8 cellular contexts compared by ENCODE assay signal in genomic region chr21:33761104-33762036, GRCh38.
DNase-seq lines count a peak whose midpoint lies in the region; ATAC-seq and TF ChIP-seq lines count a peak whose summit lies in the region.

No MANE protein-coding gene starts in this region.

- H3K9me2 ChIP-seq in PC-3 (replicated peaks; ENCODE audit: low read length) = no peaks in the 10 kb centered on the region

- intact Hi-C loops in PC-3 (cut with micrococcal nuclease) = loop anchor here (1.0 to 2.0 kb wide), 3 partner anchors 40 to 133 kb away; partner anchors contain the start of gene ITSN1

- no peaks in the 10 kb centered on the region for H3K9me3 ChIP-seq in PC-3 (ENCODE audit: low read length)
- H3K9me3 ChIP-seq in muscle layer of duodenum (ENCODE audit: control insufficient read depth in 1 of 2, low read length in 2 of 2) = no peaks in the 10 kb centered on the region

- peak; percentile 33; the same call in 1 of the 2 replicates for TF ChIP-seq CTCF in PC-3 (conservative IDR thresholded peaks at IDR 0.05; ENCODE audit: low read depth, low read length)
- TF ChIP-seq CTCF in epithelial cell of esophagus (IDR thresholded peaks at IDR 0.05; ENCODE audit: insufficient read depth, low read depth, low read length, missing control alignments) = no peak

- H3K36me3 ChIP-seq in PC-3 (ENCODE audit: low read depth, low read length) (peaks cover 4% of the 10 kb centered on the region; the same call in 1 of the 2 replicates), muscle layer of duodenum (ENCODE audit: control insufficient read depth in 1 of 2, insufficient read depth in 2 of 2, low read length in 2 of 2) (peaks cover 3 to 12% of the 10 kb centered on the region in 2 donors)

- peak overlapping the region; percentile 77 for H3K4me2 ChIP-seq in PC-3 (ENCODE audit: low read length)

- peak overlapping the region; percentile 33; the same call in 1 of the 2 replicates for H2AFZ ChIP-seq in PC-3 (ENCODE audit: low read length)

- BruUV-seq in PC-3 (replicated peaks; lab: Mats Ljungman, UMichigan) = no TSS peak

- peak overlapping the region; percentile 57 for H3K27ac ChIP-seq in PC-3 (ENCODE audit: low read length)
- H3K27ac ChIP-seq in muscle layer of duodenum (ENCODE audit: low read length) = peak overlapping the region; percentile 77

- CTCF ChIA-PET in PC-3 (lab: Charles Lee) = interaction anchor here (0.6 kb wide), 1 partner anchor 134 kb away, joined by 5 read pairs; no protein-coding TSS in a partner anchor

- POLR2A ChIA-PET in PC-3 (lab: Charles Lee; ENCODE audit: unreplicated experiment) = interaction anchor here (0.6 kb wide), 1 partner anchor 128 kb away, joined by 5 read pairs; no protein-coding TSS in a partner anchor

- peaks cover 4% of the 10 kb centered on the region for H3F3A ChIP-seq in PC-3 (ENCODE audit: low read length, unreplicated experiment)

- peak; percentile 39 for DNase-seq in ELF-1 (ENCODE audit: low read depth, low spot score)
- DNase-seq in PC-3 = peak; percentile 93
- DNase-seq in epithelial cell of esophagus (ENCODE audit: low read depth) = peak; percentile 92
- DNase-seq in T-helper 9 cell = no peak

- H3K27me3 ChIP-seq in PC-3 (ENCODE audit: low read length) (no peaks in the 10 kb centered on the region), muscle layer of duodenum (ENCODE audit: low read depth, low read length) (no peaks in the 10 kb centered on the region)

- peak; percentile 99 for ATAC-seq in PC-3
- no peak for ATAC-seq in GM18907 (IDR thresholded peaks at IDR 0.05; ENCODE audit: unreplicated experiment)
- ATAC-seq in HG02798 (IDR thresholded peaks at IDR 0.05; ENCODE audit: poor library complexity, unreplicated experiment) = no peak
- ATAC-seq in GM19397 (IDR thresholded peaks at IDR 0.05; ENCODE audit: unreplicated experiment) = no peak

- H3K4me1 ChIP-seq in PC-3 (ENCODE audit: insufficient read depth, low read length) (peaks cover 27% of the 10 kb centered on the region), muscle layer of duodenum (ENCODE audit: control insufficient read depth in 1 of 2, insufficient read depth in 2 of 2, low read length in 2 of 2) (peaks cover 7 to 9% of the 10 kb centered on the region in 2 donors)

- H3K9ac ChIP-seq in PC-3 (ENCODE audit: low read length) = peak overlapping the region; percentile 6; the same call in 1 of the 2 replicates

- peak overlapping the region; percentile 28; the same call in 1 of the 2 replicates for H3K4me3 ChIP-seq in PC-3 (ENCODE audit: low read length)
- no peak overlapping the region for H3K4me3 ChIP-seq in epithelial cell of esophagus (ENCODE audit: low read length)
- no peak overlapping the region for H3K4me3 ChIP-seq in muscle layer of duodenum (ENCODE audit: low read depth in 1 of 2, low read length in 2 of 2)

- no peaks in the 10 kb centered on the region for H4K20me1 ChIP-seq in PC-3 (ENCODE audit: low read length)

- H3K79me2 ChIP-seq in PC-3 (ENCODE audit: low read length) = no peaks in the 10 kb centered on the region
